ENCODE assay signal across 1 cellular context in the genomic region with DNA sequence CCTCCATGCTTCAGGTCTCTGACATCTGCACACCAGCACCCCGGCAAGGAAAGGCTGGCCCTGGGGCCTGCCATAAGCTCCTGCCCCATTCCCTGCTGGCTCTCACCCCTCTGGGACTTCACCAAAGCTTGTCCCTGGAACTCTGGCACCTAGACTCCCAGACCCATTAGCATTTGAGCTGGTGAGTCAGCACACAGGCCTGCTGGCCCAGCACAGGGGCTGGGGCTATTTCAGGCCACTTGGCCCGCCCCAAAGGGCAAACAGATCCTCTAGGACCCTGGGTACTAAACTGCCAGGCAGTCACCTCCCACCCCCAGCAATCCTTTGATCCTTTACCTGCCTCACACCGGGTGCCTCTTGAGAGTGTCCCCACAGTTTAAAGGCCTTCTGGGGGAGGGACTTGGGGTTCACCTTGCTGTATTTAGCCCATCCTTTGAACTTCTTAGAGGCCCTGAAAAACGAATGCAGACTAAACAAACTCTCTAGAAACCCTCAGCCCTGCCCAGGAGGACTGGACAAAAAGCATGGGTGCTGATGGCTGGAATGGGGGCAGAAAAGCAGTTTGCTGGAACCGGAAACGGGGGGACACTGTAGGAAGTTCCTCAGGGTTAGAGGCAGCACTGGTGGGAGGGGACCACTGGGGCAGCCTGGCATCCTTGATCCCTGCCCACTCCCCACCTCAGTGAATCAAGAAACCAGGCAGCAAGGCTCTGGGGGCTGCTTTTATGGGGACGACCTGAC.
TF ChIP-seq lines count a peak whose summit lies in the region.

No MANE protein-coding gene starts in this region.

TF ChIP-seq in HepG2, 621 proteins besides CTCF, POLR2A, EP300 and RAD21 (continued from another document and continues in another):
- TF ChIP-seq, protein P1, sequence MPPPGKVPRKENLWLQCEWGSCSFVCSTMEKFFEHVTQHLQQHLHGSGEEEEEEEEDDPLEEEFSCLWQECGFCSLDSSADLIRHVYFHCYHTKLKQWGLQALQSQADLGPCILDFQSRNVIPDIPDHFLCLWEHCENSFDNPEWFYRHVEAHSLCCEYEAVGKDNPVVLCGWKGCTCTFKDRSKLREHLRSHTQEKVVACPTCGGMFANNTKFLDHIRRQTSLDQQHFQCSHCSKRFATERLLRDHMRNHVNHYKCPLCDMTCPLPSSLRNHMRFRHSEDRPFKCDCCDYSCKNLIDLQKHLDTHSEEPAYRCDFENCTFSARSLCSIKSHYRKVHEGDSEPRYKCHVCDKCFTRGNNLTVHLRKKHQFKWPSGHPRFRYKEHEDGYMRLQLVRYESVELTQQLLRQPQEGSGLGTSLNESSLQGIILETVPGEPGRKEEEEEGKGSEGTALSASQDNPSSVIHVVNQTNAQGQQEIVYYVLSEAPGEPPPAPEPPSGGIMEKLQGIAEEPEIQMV (CRISPR knock-in tag; IDR thresholded peaks at IDR 0.05; ENCODE audit: low read depth), result no peak
- TF ChIP-seq HDAC2 (CRISPR knock-in tag; IDR thresholded peaks at IDR 0.05), result peak; percentile 77
- TF ChIP-seq, protein P2, sequence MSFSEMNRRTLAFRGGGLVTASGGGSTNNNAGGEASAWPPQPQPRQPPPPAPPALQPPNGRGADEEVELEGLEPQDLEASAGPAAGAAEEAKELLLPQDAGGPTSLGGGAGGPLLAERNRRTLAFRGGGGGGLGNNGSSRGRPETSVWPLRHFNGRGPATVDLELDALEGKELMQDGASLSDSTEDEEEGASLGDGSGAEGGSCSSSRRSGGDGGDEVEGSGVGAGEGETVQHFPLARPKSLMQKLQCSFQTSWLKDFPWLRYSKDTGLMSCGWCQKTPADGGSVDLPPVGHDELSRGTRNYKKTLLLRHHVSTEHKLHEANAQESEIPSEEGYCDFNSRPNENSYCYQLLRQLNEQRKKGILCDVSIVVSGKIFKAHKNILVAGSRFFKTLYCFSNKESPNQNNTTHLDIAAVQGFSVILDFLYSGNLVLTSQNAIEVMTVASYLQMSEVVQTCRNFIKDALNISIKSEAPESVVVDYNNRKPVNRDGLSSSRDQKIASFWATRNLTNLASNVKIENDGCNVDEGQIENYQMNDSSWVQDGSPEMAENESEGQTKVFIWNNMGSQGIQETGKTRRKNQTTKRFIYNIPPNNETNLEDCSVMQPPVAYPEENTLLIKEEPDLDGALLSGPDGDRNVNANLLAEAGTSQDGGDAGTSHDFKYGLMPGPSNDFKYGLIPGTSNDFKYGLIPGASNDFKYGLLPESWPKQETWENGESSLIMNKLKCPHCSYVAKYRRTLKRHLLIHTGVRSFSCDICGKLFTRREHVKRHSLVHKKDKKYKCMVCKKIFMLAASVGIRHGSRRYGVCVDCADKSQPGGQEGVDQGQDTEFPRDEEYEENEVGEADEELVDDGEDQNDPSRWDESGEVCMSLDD (CRISPR knock-in tag; IDR thresholded peaks at IDR 0.05; ENCODE audit: borderline replicate concordance), result peak; percentile 99
- TF ChIP-seq, protein P3, sequence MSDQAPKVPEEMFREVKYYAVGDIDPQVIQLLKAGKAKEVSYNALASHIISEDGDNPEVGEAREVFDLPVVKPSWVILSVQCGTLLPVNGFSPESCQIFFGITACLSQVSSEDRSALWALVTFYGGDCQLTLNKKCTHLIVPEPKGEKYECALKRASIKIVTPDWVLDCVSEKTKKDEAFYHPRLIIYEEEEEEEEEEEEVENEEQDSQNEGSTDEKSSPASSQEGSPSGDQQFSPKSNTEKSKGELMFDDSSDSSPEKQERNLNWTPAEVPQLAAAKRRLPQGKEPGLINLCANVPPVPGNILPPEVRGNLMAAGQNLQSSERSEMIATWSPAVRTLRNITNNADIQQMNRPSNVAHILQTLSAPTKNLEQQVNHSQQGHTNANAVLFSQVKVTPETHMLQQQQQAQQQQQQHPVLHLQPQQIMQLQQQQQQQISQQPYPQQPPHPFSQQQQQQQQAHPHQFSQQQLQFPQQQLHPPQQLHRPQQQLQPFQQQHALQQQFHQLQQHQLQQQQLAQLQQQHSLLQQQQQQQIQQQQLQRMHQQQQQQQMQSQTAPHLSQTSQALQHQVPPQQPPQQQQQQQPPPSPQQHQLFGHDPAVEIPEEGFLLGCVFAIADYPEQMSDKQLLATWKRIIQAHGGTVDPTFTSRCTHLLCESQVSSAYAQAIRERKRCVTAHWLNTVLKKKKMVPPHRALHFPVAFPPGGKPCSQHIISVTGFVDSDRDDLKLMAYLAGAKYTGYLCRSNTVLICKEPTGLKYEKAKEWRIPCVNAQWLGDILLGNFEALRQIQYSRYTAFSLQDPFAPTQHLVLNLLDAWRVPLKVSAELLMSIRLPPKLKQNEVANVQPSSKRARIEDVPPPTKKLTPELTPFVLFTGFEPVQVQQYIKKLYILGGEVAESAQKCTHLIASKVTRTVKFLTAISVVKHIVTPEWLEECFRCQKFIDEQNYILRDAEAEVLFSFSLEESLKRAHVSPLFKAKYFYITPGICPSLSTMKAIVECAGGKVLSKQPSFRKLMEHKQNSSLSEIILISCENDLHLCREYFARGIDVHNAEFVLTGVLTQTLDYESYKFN (CRISPR knock-in tag; conservative IDR thresholded peaks at IDR 0.05), result peak; percentile 77
- no peak for TF ChIP-seq GZF1 (CRISPR knock-in tag; IDR thresholded peaks at IDR 0.05)
- no peak for TF ChIP-seq ZFP62 (CRISPR knock-in tag; IDR thresholded peaks at IDR 0.05)
- 0 out of 2 replicates have a peak, but pooled peaks have one; percentile 15 for TF ChIP-seq ZNF629 (CRISPR knock-in tag; conservative IDR thresholded peaks at IDR 0.05)
- TF ChIP-seq TCF7 (IDR thresholded peaks at IDR 0.05; ENCODE audit: low read depth), result peak; percentile 83
- TF ChIP-seq, protein P4, sequence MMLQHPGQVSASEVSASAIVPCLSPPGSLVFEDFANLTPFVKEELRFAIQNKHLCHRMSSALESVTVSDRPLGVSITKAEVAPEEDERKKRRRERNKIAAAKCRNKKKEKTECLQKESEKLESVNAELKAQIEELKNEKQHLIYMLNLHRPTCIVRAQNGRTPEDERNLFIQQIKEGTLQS (CRISPR knock-in tag; IDR thresholded peaks at IDR 0.05), result peak; percentile 80
- TF ChIP-seq ZNF746 (CRISPR knock-in tag; IDR thresholded peaks at IDR 0.05), result peak; percentile 48
- TF ChIP-seq MZF1 (CRISPR knock-in tag; IDR thresholded peaks at IDR 0.05; ENCODE audit: borderline replicate concordance), result no peak
- TF ChIP-seq ZKSCAN5 (CRISPR knock-in tag; IDR thresholded peaks at IDR 0.05), result no peak
- TF ChIP-seq RFXANK (CRISPR knock-in tag; IDR thresholded peaks at IDR 0.05), result no peak
- TF ChIP-seq ZNF207 (IDR thresholded peaks at IDR 0.05; ENCODE audit: borderline replicate concordance), result no peak
- peak; percentile 91 for TF ChIP-seq FOSL2 (CRISPR knock-in tag; IDR thresholded peaks at IDR 0.05)
- TF ChIP-seq SALL1 (CRISPR knock-in tag; IDR thresholded peaks at IDR 0.05), result peak; percentile 63; the same call in 1 of the 2 replicates
- TF ChIP-seq CEBPG (CRISPR knock-in tag; IDR thresholded peaks at IDR 0.05), result no peak
- TF ChIP-seq, protein P5, sequence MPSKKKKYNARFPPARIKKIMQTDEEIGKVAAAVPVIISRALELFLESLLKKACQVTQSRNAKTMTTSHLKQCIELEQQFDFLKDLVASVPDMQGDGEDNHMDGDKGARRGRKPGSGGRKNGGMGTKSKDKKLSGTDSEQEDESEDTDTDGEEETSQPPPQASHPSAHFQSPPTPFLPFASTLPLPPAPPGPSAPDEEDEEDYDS (CRISPR knock-in tag; IDR thresholded peaks at IDR 0.05), result 0 out of 2 replicates have a peak, but pooled peaks have one; percentile 28
- TF ChIP-seq HNF4G (IDR thresholded peaks at IDR 0.05; ENCODE audit: borderline replicate concordance, low read depth, low read length), result peak; percentile 69
- TF ChIP-seq HNF4G (CRISPR knock-in tag; IDR thresholded peaks at IDR 0.05; ENCODE audit: borderline replicate concordance, low read depth), result no peak
- TF ChIP-seq JUND (CRISPR knock-in tag; IDR thresholded peaks at IDR 0.05), result 0 out of 2 replicates have a peak, but pooled peaks have one; percentile 60
- TF ChIP-seq, protein P6, sequence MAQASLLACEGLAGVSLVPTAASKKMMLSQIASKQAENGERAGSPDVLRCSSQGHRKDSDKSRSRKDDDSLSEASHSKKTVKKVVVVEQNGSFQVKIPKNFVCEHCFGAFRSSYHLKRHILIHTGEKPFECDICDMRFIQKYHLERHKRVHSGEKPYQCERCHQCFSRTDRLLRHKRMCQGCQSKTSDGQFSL (CRISPR knock-in tag; IDR thresholded peaks at IDR 0.05), result no peak
- TF ChIP-seq, protein P7, sequence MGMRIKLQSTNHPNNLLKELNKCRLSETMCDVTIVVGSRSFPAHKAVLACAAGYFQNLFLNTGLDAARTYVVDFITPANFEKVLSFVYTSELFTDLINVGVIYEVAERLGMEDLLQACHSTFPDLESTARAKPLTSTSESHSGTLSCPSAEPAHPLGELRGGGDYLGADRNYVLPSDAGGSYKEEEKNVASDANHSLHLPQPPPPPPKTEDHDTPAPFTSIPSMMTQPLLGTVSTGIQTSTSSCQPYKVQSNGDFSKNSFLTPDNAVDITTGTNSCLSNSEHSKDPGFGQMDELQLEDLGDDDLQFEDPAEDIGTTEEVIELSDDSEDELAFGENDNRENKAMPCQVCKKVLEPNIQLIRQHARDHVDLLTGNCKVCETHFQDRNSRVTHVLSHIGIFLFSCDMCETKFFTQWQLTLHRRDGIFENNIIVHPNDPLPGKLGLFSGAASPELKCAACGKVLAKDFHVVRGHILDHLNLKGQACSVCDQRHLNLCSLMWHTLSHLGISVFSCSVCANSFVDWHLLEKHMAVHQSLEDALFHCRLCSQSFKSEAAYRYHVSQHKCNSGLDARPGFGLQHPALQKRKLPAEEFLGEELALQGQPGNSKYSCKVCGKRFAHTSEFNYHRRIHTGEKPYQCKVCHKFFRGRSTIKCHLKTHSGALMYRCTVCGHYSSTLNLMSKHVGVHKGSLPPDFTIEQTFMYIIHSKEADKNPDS (CRISPR knock-in tag; IDR thresholded peaks at IDR 0.05), result no peak
- no peak for TF ChIP-seq CAMTA2 (CRISPR knock-in tag; IDR thresholded peaks at IDR 0.05; ENCODE audit: borderline replicate concordance)
- peak; percentile 52; the same call in 1 of the 2 replicates for TF ChIP-seq NR2F2 (IDR thresholded peaks at IDR 0.05; ENCODE audit: borderline replicate concordance, low read depth)
- TF ChIP-seq HIVEP1 (CRISPR knock-in tag; IDR thresholded peaks at IDR 0.05), result no peak
- TF ChIP-seq, protein P8, sequence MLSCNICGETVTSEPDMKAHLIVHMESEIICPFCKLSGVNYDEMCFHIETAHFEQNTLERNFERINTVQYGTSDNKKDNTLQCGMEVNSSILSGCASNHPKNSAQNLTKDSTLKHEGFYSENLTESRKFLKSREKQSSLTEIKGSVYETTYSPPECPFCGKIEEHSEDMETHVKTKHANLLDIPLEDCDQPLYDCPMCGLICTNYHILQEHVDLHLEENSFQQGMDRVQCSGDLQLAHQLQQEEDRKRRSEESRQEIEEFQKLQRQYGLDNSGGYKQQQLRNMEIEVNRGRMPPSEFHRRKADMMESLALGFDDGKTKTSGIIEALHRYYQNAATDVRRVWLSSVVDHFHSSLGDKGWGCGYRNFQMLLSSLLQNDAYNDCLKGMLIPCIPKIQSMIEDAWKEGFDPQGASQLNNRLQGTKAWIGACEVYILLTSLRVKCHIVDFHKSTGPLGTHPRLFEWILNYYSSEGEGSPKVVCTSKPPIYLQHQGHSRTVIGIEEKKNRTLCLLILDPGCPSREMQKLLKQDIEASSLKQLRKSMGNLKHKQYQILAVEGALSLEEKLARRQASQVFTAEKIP (CRISPR knock-in tag; IDR thresholded peaks at IDR 0.05; ENCODE audit: borderline replicate concordance), result no peak
- TF ChIP-seq ZNF546 (CRISPR knock-in tag; conservative IDR thresholded peaks at IDR 0.05), result no peak
- TF ChIP-seq, protein P9, sequence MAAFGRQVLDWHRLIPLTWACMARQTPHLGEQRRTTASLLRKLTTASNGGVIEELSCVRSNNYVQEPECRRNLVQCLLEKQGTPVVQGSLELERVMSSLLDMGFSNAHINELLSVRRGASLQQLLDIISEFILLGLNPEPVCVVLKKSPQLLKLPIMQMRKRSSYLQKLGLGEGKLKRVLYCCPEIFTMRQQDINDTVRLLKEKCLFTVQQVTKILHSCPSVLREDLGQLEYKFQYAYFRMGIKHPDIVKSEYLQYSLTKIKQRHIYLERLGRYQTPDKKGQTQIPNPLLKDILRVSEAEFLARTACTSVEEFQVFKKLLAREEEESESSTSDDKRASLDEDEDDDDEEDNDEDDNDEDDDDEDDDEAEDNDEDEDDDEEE (CRISPR knock-in tag; IDR thresholded peaks at IDR 0.05), result no peak
- peak; percentile 51; the same call in 1 of the 2 replicates for TF ChIP-seq PHF21A (CRISPR knock-in tag; IDR thresholded peaks at IDR 0.05)
- TF ChIP-seq, protein P10, sequence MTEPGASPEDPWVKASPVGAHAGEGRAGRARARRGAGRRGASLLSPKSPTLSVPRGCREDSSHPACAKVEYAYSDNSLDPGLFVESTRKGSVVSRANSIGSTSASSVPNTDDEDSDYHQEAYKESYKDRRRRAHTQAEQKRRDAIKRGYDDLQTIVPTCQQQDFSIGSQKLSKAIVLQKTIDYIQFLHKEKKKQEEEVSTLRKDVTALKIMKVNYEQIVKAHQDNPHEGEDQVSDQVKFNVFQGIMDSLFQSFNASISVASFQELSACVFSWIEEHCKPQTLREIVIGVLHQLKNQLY (CRISPR knock-in tag; IDR thresholded peaks at IDR 0.05), result peak; percentile 24; the same call in 1 of the 2 replicates
- no peak for TF ChIP-seq KDM5A (IDR thresholded peaks at IDR 0.05; ENCODE audit: borderline replicate concordance, low read length)
- TF ChIP-seq CBX5 (CRISPR knock-in tag; IDR thresholded peaks at IDR 0.05; ENCODE audit: borderline replicate concordance), result peak; percentile 44; the same call in 1 of the 2 replicates
- TF ChIP-seq, protein P11, sequence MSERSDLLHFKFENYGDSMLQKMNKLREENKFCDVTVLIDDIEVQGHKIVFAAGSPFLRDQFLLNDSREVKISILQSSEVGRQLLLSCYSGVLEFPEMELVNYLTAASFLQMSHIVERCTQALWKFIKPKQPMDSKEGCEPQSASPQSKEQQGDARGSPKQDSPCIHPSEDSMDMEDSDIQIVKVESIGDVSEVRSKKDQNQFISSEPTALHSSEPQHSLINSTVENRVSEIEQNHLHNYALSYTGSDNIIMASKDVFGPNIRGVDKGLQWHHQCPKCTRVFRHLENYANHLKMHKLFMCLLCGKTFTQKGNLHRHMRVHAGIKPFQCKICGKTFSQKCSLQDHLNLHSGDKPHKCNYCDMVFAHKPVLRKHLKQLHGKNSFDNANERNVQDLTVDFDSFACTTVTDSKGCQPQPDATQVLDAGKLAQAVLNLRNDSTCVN (CRISPR knock-in tag; IDR thresholded peaks at IDR 0.05; ENCODE audit: borderline replicate concordance), result no peak
- TF ChIP-seq, protein P12, sequence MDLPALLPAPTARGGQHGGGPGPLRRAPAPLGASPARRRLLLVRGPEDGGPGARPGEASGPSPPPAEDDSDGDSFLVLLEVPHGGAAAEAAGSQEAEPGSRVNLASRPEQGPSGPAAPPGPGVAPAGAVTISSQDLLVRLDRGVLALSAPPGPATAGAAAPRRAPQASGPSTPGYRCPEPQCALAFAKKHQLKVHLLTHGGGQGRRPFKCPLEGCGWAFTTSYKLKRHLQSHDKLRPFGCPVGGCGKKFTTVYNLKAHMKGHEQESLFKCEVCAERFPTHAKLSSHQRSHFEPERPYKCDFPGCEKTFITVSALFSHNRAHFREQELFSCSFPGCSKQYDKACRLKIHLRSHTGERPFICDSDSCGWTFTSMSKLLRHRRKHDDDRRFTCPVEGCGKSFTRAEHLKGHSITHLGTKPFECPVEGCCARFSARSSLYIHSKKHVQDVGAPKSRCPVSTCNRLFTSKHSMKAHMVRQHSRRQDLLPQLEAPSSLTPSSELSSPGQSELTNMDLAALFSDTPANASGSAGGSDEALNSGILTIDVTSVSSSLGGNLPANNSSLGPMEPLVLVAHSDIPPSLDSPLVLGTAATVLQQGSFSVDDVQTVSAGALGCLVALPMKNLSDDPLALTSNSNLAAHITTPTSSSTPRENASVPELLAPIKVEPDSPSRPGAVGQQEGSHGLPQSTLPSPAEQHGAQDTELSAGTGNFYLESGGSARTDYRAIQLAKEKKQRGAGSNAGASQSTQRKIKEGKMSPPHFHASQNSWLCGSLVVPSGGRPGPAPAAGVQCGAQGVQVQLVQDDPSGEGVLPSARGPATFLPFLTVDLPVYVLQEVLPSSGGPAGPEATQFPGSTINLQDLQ (CRISPR knock-in tag; IDR thresholded peaks at IDR 0.05), result no peak
- TF ChIP-seq ZSCAN31 (CRISPR knock-in tag; IDR thresholded peaks at IDR 0.05; ENCODE audit: low read depth), result no peak
- TF ChIP-seq ZNF121 (CRISPR knock-in tag; IDR thresholded peaks at IDR 0.05), result 0 out of 2 replicates have a peak, but pooled peaks have one; percentile 9
